1 cellular context compared by ENCODE assay signal in the genomic region with DNA sequence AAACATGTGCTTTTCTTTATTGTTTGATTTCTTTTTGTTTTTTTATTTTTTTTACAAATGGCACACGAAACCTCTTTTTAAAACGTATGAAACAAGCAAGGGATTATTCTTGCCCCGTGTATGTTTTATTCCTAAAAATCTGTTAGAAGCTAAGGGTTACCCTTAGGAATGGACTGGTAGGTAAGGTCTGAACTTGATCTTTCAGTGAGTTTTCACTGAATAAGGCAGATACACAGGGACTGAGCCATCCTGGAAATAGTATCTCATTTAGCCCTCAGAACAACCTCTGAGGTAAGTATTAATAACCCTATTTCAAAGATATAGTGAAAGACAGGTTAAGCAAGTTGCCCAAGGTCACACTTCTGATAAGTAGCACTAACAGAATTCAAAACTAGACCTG.
TF ChIP-seq lines count a peak whose summit lies in the region.

No MANE protein-coding gene starts in this region.

TF ChIP-seq in K562, 482 proteins besides CTCF, POLR2A, EP300 and RAD21 (continued from another document):
- TF ChIP-seq ZNF778 (CRISPR knock-in tag; IDR thresholded peaks at IDR 0.05) (0 out of 2 replicates have a peak, but pooled peaks have one; percentile 9), SMAD1 (IDR thresholded peaks at IDR 0.05; ENCODE audit: low read depth, low read length, partially characterized antibody) (no peak), BCOR (IDR thresholded peaks at IDR 0.05) (peak; percentile 59; the same call in 1 of the 2 replicates), ZBTB17 (CRISPR knock-in tag; IDR thresholded peaks at IDR 0.05) (0 out of 2 replicates have a peak, but pooled peaks have one; percentile 15), TRIM24 (IDR thresholded peaks at IDR 0.05) (no peak), PTRF (tag; IDR thresholded peaks at IDR 0.05) (no peak), POLR2G (IDR thresholded peaks at IDR 0.05; ENCODE audit: low read depth, low read length) (no peak), BDP1 (IDR thresholded peaks at IDR 0.05; ENCODE audit: insufficient read depth, insufficient read length) (no peak), GTF2E2 (tag; IDR thresholded peaks at IDR 0.05) (0 out of 2 replicates have a peak, but pooled peaks have one; percentile 6), MCM7 (IDR thresholded peaks at IDR 0.05) (no peak), PHB (CRISPR knock-in tag; IDR thresholded peaks at IDR 0.05) (no peak), FOXK2 (conservative IDR thresholded peaks at IDR 0.05 in 1 of 2, IDR thresholded peaks at IDR 0.05 in 1 of 2; ENCODE audit: low read depth in 2 of 2) (no peak), ZNF507 (tag; conservative IDR thresholded peaks at IDR 0.05) (no peak), ASH1L (IDR thresholded peaks at IDR 0.05; ENCODE audit: borderline replicate concordance, low read depth, partially characterized antibody) (peak; percentile 28), HDAC2 (IDR thresholded peaks at IDR 0.05) (peak; percentile 64; the same call in 1 of the 2 replicates), POLR2H (tag; IDR thresholded peaks at IDR 0.05; ENCODE audit: low read depth) (0 out of 2 replicates have a peak, but pooled peaks have one; percentile 24)
- TF ChIP-seq, protein P1, sequence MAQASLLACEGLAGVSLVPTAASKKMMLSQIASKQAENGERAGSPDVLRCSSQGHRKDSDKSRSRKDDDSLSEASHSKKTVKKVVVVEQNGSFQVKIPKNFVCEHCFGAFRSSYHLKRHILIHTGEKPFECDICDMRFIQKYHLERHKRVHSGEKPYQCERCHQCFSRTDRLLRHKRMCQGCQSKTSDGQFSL (CRISPR knock-in tag; IDR thresholded peaks at IDR 0.05), result no peak
- TF ChIP-seq, protein P1 (tag; IDR thresholded peaks at IDR 0.05), result no peak
- TF ChIP-seq, protein P2, sequence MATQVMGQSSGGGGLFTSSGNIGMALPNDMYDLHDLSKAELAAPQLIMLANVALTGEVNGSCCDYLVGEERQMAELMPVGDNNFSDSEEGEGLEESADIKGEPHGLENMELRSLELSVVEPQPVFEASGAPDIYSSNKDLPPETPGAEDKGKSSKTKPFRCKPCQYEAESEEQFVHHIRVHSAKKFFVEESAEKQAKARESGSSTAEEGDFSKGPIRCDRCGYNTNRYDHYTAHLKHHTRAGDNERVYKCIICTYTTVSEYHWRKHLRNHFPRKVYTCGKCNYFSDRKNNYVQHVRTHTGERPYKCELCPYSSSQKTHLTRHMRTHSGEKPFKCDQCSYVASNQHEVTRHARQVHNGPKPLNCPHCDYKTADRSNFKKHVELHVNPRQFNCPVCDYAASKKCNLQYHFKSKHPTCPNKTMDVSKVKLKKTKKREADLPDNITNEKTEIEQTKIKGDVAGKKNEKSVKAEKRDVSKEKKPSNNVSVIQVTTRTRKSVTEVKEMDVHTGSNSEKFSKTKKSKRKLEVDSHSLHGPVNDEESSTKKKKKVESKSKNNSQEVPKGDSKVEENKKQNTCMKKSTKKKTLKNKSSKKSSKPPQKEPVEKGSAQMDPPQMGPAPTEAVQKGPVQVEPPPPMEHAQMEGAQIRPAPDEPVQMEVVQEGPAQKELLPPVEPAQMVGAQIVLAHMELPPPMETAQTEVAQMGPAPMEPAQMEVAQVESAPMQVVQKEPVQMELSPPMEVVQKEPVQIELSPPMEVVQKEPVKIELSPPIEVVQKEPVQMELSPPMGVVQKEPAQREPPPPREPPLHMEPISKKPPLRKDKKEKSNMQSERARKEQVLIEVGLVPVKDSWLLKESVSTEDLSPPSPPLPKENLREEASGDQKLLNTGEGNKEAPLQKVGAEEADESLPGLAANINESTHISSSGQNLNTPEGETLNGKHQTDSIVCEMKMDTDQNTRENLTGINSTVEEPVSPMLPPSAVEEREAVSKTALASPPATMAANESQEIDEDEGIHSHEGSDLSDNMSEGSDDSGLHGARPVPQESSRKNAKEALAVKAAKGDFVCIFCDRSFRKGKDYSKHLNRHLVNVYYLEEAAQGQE (CRISPR knock-in tag; IDR thresholded peaks at IDR 0.05; ENCODE audit: low read depth), result no peak
- TF ChIP-seq, protein P3, sequence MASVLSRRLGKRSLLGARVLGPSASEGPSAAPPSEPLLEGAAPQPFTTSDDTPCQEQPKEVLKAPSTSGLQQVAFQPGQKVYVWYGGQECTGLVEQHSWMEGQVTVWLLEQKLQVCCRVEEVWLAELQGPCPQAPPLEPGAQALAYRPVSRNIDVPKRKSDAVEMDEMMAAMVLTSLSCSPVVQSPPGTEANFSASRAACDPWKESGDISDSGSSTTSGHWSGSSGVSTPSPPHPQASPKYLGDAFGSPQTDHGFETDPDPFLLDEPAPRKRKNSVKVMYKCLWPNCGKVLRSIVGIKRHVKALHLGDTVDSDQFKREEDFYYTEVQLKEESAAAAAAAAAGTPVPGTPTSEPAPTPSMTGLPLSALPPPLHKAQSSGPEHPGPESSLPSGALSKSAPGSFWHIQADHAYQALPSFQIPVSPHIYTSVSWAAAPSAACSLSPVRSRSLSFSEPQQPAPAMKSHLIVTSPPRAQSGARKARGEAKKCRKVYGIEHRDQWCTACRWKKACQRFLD (CRISPR knock-in tag; IDR thresholded peaks at IDR 0.05), result 0 out of 2 replicates have a peak, but pooled peaks have one; percentile 22
- TF ChIP-seq, protein P4, sequence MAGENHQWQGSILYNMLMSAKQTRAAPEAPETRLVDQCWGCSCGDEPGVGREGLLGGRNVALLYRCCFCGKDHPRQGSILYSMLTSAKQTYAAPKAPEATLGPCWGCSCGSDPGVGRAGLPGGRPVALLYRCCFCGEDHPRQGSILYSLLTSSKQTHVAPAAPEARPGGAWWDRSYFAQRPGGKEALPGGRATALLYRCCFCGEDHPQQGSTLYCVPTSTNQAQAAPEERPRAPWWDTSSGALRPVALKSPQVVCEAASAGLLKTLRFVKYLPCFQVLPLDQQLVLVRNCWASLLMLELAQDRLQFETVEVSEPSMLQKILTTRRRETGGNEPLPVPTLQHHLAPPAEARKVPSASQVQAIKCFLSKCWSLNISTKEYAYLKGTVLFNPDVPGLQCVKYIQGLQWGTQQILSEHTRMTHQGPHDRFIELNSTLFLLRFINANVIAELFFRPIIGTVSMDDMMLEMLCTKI (IDR thresholded peaks at IDR 0.05; ENCODE audit: partially characterized antibody), result no peak
- TF ChIP-seq, protein P5, sequence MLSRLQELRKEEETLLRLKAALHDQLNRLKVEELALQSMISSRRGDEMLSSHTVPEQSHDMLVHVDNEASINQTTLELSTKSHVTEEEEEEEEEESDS (CRISPR knock-in tag; IDR thresholded peaks at IDR 0.05), result no peak
